In the genomic region with DNA sequence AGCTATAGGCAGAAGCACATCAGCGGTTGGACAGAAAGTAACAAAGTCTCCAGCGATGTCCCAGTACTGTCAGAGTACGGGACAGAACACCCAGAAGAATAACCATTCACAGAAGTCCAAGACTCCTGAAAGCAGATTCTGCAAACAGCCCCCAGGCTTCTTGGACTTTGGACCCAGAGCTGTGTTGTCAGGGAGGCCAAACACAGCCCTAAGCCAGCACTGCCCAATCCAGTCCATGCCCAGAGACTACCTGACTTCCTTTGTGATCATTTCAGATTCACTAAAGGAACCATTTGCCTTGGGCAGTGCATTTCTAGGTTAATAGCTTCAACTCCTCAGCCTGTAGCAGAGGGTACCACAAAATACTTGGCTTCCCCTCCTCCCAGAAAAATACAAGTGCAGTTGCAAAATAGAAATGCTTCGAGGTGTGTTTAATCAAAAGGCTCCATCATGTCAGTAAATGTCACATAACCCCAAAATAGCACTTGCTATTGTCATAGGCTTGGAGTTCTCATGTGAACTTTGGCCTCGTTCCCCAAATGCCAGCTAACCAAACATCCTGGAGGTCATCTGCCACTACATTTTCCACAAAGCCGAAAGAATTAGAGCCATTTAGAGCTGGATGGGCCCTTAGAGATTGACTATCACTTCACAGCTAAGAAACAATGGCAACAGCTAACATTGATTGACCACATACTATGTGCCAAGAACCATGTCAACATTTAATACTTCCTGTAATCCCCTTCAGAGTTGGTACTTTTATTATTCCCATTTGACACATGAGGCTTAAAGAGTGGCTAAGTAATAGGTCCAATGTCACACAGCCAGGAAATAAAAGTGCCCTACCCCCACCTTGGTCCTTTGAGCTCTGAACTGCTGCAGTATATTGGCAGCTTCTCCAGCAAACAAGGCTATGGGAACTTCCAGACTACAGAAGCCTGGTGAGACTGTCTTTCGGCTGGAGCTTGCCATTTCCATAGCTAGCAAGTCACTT, we compare ENCODE assay signal across 1 cellular context.
TF ChIP-seq lines count a peak whose summit lies in the region.

No MANE protein-coding gene starts in this region.

TF ChIP-seq in HepG2, 621 proteins besides CTCF, POLR2A, EP300 and RAD21 (continued from another document and continues in another):
- 0 out of 2 replicates have a peak, but pooled peaks have one; percentile 29 for TF ChIP-seq MAZ (IDR thresholded peaks at IDR 0.05; ENCODE audit: borderline replicate concordance, low read depth, low read length)
- 0 out of 2 replicates have a peak, but pooled peaks have one; percentile 49 for TF ChIP-seq MAZ (CRISPR knock-in tag; IDR thresholded peaks at IDR 0.05; ENCODE audit: low read depth)
- peak; percentile 82 for TF ChIP-seq BCL6 (CRISPR knock-in tag; IDR thresholded peaks at IDR 0.05)
- TF ChIP-seq CEBPB (IDR thresholded peaks at IDR 0.05; ENCODE audit: borderline replicate concordance, low read depth, low read length) = no peak
- peak; percentile 65 for TF ChIP-seq GATAD2A (CRISPR knock-in tag; IDR thresholded peaks at IDR 0.05)
- TF ChIP-seq, protein P1, sequence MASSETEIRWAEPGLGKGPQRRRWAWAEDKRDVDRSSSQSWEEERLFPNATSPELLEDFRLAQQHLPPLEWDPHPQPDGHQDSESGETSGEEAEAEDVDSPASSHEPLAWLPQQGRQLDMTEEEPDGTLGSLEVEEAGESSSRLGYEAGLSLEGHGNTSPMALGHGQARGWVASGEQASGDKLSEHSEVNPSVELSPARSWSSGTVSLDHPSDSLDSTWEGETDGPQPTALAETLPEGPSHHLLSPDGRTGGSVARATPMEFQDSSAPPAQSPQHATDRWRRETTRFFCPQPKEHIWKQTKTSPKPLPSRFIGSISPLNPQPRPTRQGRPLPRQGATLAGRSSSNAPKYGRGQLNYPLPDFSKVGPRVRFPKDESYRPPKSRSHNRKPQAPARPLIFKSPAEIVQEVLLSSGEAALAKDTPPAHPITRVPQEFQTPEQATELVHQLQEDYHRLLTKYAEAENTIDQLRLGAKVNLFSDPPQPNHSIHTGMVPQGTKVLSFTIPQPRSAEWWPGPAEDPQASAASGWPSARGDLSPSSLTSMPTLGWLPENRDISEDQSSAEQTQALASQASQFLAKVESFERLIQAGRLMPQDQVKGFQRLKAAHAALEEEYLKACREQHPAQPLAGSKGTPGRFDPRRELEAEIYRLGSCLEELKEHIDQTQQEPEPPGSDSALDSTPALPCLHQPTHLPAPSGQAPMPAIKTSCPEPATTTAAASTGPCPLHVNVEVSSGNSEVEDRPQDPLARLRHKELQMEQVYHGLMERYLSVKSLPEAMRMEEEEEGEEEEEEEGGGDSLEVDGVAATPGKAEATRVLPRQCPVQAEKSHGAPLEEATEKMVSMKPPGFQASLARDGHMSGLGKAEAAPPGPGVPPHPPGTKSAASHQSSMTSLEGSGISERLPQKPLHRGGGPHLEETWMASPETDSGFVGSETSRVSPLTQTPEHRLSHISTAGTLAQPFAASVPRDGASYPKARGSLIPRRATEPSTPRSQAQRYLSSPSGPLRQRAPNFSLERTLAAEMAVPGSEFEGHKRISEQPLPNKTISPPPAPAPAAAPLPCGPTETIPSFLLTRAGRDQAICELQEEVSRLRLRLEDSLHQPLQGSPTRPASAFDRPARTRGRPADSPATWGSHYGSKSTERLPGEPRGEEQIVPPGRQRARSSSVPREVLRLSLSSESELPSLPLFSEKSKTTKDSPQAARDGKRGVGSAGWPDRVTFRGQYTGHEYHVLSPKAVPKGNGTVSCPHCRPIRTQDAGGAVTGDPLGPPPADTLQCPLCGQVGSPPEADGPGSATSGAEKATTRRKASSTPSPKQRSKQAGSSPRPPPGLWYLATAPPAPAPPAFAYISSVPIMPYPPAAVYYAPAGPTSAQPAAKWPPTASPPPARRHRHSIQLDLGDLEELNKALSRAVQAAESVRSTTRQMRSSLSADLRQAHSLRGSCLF (CRISPR knock-in tag; IDR thresholded peaks at IDR 0.05; ENCODE audit: borderline replicate concordance) = no peak
- TF ChIP-seq ZNF564 (CRISPR knock-in tag; IDR thresholded peaks at IDR 0.05) = peak; percentile 10; the same call in 1 of the 2 replicates
- no peak for TF ChIP-seq KDM5B (CRISPR knock-in tag; IDR thresholded peaks at IDR 0.05; ENCODE audit: borderline replicate concordance)
- TF ChIP-seq SNAPC2 (CRISPR knock-in tag; IDR thresholded peaks at IDR 0.05) = peak; percentile 48; the same call in 1 of the 2 replicates
- no peak for TF ChIP-seq ZNF841 (CRISPR knock-in tag; IDR thresholded peaks at IDR 0.05; ENCODE audit: borderline replicate concordance)
- TF ChIP-seq, protein P2, sequence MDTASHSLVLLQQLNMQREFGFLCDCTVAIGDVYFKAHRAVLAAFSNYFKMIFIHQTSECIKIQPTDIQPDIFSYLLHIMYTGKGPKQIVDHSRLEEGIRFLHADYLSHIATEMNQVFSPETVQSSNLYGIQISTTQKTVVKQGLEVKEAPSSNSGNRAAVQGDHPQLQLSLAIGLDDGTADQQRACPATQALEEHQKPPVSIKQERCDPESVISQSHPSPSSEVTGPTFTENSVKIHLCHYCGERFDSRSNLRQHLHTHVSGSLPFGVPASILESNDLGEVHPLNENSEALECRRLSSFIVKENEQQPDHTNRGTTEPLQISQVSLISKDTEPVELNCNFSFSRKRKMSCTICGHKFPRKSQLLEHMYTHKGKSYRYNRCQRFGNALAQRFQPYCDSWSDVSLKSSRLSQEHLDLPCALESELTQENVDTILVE (CRISPR knock-in tag; IDR thresholded peaks at IDR 0.05) = no peak; the same call in 1 of the 2 replicates
- no peak; the same call in 1 of the 2 replicates for TF ChIP-seq MIER2 (CRISPR knock-in tag; IDR thresholded peaks at IDR 0.05)
- TF ChIP-seq GFI1 (CRISPR knock-in tag; IDR thresholded peaks at IDR 0.05; ENCODE audit: borderline replicate concordance) = peak; percentile 33; the same call in 1 of the 2 replicates
- no peak for TF ChIP-seq ONECUT2 (CRISPR knock-in tag; IDR thresholded peaks at IDR 0.05)
- 0 out of 2 replicates have a peak, but pooled peaks have one; percentile 33 for TF ChIP-seq ZNF343 (CRISPR knock-in tag; IDR thresholded peaks at IDR 0.05)
- no peak for TF ChIP-seq ATRX (CRISPR knock-in tag; IDR thresholded peaks at IDR 0.05; ENCODE audit: borderline replicate concordance)
- TF ChIP-seq, protein P3, sequence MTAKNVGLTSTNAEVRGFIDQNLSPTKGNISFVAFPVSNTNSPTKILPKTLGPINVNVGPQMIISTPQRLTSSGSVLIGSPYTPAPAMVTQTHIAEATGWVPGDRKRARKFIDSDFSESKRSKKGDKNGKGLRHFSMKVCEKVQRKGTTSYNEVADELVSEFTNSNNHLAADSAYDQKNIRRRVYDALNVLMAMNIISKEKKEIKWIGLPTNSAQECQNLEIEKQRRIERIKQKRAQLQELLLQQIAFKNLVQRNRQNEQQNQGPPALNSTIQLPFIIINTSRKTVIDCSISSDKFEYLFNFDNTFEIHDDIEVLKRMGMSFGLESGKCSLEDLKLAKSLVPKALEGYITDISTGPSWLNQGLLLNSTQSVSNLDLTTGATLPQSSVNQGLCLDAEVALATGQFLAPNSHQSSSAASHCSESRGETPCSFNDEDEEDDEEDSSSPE (CRISPR knock-in tag; IDR thresholded peaks at IDR 0.05) = no peak
- peak; percentile 35 for TF ChIP-seq RARA (CRISPR knock-in tag; IDR thresholded peaks at IDR 0.05)
- no peak for TF ChIP-seq ADNP (CRISPR knock-in tag; IDR thresholded peaks at IDR 0.05)
- TF ChIP-seq ZNF878 (CRISPR knock-in tag; IDR thresholded peaks at IDR 0.05) = no peak
- no peak for TF ChIP-seq PHF8 (CRISPR knock-in tag; IDR thresholded peaks at IDR 0.05)
- TF ChIP-seq SMARCE1 (IDR thresholded peaks at IDR 0.05; ENCODE audit: borderline replicate concordance) = no peak
- TF ChIP-seq, protein P4, sequence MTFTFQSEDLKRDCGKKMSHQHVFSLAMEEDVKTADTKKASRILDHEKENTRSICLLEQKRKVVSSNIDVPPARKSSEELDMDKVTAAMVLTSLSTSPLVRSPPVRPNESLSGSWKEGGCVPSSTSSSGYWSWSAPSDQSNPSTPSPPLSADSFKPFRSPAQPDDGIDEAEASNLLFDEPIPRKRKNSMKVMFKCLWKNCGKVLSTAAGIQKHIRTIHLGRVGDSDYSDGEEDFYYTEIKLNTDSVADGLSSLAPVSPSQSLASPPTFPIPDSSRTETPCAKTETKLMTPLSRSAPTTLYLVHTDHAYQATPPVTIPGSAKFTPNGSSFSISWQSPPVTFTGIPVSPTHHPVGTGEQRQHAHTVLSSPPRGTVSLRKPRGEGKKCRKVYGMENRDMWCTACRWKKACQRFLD (CRISPR knock-in tag; IDR thresholded peaks at IDR 0.05; ENCODE audit: borderline replicate concordance) = no peak
- TF ChIP-seq NBN (conservative IDR thresholded peaks at IDR 0.05) = no peak
- 0 out of 2 replicates have a peak, but pooled peaks have one; percentile 18 for TF ChIP-seq THAP11 (CRISPR knock-in tag; IDR thresholded peaks at IDR 0.05)
- TF ChIP-seq NCOA2 (CRISPR knock-in tag; IDR thresholded peaks at IDR 0.05) = peak; percentile 78
- no peak for TF ChIP-seq BHLHE40 (IDR thresholded peaks at IDR 0.05; ENCODE audit: low read length)
- TF ChIP-seq, protein P5, sequence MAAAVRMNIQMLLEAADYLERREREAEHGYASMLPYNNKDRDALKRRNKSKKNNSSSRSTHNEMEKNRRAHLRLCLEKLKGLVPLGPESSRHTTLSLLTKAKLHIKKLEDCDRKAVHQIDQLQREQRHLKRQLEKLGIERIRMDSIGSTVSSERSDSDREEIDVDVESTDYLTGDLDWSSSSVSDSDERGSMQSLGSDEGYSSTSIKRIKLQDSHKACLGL (CRISPR knock-in tag; IDR thresholded peaks at IDR 0.05) = no peak
- no peak for TF ChIP-seq NKX3-1 (CRISPR knock-in tag; IDR thresholded peaks at IDR 0.05)
- 0 out of 2 replicates have a peak, but pooled peaks have one; percentile 21 for TF ChIP-seq ZBTB20 (CRISPR knock-in tag; IDR thresholded peaks at IDR 0.05; ENCODE audit: borderline replicate concordance, low read depth)
- TF ChIP-seq KDM2A (CRISPR knock-in tag; IDR thresholded peaks at IDR 0.05; ENCODE audit: borderline replicate concordance, low read depth) = no peak
- no peak for TF ChIP-seq CCAR2 (optimal IDR thresholded peaks at IDR 0.05; ENCODE audit: low read depth, low read length)
- TF ChIP-seq ZNF75D (CRISPR knock-in tag; IDR thresholded peaks at IDR 0.05; ENCODE audit: borderline replicate concordance) = no peak
- TF ChIP-seq, protein P6, sequence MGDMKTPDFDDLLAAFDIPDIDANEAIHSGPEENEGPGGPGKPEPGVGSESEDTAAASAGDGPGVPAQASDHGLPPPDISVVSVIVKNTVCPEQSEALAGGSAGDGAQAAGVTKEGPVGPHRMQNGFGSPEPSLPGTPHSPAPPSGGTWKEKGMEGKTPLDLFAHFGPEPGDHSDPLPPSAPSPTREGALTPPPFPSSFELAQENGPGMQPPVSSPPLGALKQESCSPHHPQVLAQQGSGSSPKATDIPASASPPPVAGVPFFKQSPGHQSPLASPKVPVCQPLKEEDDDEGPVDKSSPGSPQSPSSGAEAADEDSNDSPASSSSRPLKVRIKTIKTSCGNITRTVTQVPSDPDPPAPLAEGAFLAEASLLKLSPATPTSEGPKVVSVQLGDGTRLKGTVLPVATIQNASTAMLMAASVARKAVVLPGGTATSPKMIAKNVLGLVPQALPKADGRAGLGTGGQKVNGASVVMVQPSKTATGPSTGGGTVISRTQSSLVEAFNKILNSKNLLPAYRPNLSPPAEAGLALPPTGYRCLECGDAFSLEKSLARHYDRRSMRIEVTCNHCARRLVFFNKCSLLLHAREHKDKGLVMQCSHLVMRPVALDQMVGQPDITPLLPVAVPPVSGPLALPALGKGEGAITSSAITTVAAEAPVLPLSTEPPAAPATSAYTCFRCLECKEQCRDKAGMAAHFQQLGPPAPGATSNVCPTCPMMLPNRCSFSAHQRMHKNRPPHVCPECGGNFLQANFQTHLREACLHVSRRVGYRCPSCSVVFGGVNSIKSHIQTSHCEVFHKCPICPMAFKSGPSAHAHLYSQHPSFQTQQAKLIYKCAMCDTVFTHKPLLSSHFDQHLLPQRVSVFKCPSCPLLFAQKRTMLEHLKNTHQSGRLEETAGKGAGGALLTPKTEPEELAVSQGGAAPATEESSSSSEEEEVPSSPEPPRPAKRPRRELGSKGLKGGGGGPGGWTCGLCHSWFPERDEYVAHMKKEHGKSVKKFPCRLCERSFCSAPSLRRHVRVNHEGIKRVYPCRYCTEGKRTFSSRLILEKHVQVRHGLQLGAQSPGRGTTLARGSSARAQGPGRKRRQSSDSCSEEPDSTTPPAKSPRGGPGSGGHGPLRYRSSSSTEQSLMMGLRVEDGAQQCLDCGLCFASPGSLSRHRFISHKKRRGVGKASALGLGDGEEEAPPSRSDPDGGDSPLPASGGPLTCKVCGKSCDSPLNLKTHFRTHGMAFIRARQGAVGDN (CRISPR knock-in tag; IDR thresholded peaks at IDR 0.05) = no peak
- TF ChIP-seq, protein P7, sequence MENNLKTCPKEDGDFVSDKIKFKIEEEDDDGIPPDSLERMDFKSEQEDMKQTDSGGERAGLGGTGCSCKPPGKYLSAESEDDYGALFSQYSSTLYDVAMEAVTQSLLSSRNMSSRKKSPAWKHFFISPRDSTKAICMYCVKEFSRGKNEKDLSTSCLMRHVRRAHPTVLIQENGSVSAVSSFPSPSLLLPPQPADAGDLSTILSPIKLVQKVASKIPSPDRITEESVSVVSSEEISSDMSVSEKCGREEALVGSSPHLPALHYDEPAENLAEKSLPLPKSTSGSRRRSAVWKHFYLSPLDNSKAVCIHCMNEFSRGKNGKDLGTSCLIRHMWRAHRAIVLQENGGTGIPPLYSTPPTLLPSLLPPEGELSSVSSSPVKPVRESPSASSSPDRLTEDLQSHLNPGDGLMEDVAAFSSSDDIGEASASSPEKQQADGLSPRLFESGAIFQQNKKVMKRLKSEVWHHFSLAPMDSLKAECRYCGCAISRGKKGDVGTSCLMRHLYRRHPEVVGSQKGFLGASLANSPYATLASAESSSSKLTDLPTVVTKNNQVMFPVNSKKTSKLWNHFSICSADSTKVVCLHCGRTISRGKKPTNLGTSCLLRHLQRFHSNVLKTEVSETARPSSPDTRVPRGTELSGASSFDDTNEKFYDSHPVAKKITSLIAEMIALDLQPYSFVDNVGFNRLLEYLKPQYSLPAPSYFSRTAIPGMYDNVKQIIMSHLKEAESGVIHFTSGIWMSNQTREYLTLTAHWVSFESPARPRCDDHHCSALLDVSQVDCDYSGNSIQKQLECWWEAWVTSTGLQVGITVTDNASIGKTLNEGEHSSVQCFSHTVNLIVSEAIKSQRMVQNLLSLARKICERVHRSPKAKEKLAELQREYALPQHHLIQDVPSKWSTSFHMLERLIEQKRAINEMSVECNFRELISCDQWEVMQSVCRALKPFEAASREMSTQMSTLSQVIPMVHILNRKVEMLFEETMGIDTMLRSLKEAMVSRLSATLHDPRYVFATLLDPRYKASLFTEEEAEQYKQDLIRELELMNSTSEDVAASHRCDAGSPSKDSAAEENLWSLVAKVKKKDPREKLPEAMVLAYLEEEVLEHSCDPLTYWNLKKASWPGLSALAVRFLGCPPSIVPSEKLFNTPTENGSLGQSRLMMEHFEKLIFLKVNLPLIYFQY (CRISPR knock-in tag; IDR thresholded peaks at IDR 0.05; ENCODE audit: borderline replicate concordance) = no peak
- no peak for TF ChIP-seq SOX6 (IDR thresholded peaks at IDR 0.05)
- TF ChIP-seq SOX6 (CRISPR knock-in tag; IDR thresholded peaks at IDR 0.05) = peak; percentile 94
- peak; percentile 48; the same call in 1 of the 2 replicates for TF ChIP-seq NCOR1 (IDR thresholded peaks at IDR 0.05; ENCODE audit: borderline replicate concordance, low read length)
- TF ChIP-seq ZNF317 (CRISPR knock-in tag; IDR thresholded peaks at IDR 0.05) = peak; percentile 78; the same call in 1 of the 2 replicates
- TF ChIP-seq, protein P8, sequence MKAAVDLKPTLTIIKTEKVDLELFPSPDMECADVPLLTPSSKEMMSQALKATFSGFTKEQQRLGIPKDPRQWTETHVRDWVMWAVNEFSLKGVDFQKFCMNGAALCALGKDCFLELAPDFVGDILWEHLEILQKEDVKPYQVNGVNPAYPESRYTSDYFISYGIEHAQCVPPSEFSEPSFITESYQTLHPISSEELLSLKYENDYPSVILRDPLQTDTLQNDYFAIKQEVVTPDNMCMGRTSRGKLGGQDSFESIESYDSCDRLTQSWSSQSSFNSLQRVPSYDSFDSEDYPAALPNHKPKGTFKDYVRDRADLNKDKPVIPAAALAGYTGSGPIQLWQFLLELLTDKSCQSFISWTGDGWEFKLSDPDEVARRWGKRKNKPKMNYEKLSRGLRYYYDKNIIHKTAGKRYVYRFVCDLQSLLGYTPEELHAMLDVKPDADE (CRISPR knock-in tag; IDR thresholded peaks at IDR 0.05) = no peak
